Comparison of ENCODE assay signal across 11 cellular contexts in the genomic region with DNA sequence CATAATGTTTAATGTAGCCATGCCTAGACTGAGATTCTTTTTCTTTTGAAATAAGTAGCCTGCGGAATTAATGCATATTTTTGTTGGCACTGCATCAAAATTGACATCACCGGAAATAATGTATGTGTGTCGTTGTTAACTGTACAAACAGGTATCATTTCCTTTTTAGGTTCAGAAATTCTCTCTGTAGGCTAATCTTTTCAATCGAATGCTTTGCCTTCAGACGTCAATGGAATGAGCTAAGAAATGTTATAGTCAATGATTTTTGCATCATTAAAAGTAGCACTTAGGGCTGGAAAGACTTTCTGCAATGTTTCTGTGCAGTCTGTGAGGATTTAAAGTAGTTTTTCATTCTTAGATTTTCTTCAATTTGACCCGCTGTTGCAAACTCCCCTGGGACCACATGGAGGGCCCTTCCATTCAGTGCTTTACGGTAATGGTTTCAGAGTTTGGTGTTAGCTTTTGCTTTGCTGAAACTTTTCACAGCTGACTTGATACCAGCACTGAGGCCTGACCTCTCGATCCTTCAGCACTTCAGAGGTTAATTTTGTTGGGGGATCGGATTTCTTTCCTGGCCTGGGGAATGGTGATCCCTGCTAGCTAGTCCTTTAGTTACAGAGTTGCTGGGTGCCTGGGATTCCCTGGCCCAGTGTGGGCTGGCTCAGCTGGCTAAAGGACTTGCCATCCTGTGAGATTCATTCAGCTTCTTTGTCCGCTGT.
DNase-seq lines count a peak whose midpoint lies in the region; ATAC-seq, FAIRE-seq and TF ChIP-seq lines count a peak whose summit lies in the region.
"Had no signal": no experiment of that assay in that cellular context is flagged by ENCODE, and none has a peak within 500 bp of the region (broad histone marks: within the 10 kb centered on the region; RNA-seq: fewer than 3 reads in every experiment).

No MANE protein-coding gene starts in this region.

- TF ChIP-seq CTCF in SK-N-SH (IDR thresholded peaks at IDR 0.05) (no peak), pancreas (IDR thresholded peaks at IDR 0.05) (no peak)

- H3K36me3 ChIP-seq in SK-N-SH (replicated peaks in 1 of 2; ENCODE audit: control insufficient read depth in 1 of 2, insufficient read depth in 2 of 2, low read length in 1 of 2), result peaks cover 8 to 21% of the 10 kb centered on the region in 2 experiments
- H3K36me3 ChIP-seq in pancreas, result no peaks in the 10 kb centered on the region
- H3K36me3 ChIP-seq: upper lobe of left lung had no signal

- CTCF ChIA-PET in HEK293T (lab: Yijun Ruan, JAX), result interaction anchor here (0.8 kb wide), 1 partner anchor 60 kb away, joined by 3 read pairs; no protein-coding TSS in a partner anchor
- CTCF ChIA-PET in SK-N-SH (lab: Yijun Ruan, JAX), result interaction anchor here (0.9 kb wide), 1 partner anchor 19 kb away, joined by 4 read pairs; no protein-coding TSS in a partner anchor

- intact Hi-C loops in pancreas (cut with DNase I), result no loop called here

- H3K9me3 ChIP-seq in SK-N-SH, result no peaks in the 10 kb centered on the region
- H3K9me3 ChIP-seq in pancreas, result no peaks in the 10 kb centered on the region
- H3K9me3 ChIP-seq: upper lobe of left lung had no signal

- peak overlapping the region in 1 of 2 experiments; percentile 53; a peak in 3 of 4 replicates for H3K27ac ChIP-seq in SK-N-SH (ENCODE audit: low read depth in 2 of 2, low read length in 1 of 2)
- peak overlapping the region in 3 of 4 donors; percentile 15 to 52 (median 48) for H3K27ac ChIP-seq in pancreas

- 50% methylated on average over 10 of the region's 10 CpGs for WGBS in SK-N-SH (ENCODE audit: low lambda C conversion rate)
- 33 to 37% methylated on average over 10 of the region's 10 CpGs for WGBS in pancreas, 2 donors

- no peaks in the 10 kb centered on the region for H3K27me3 ChIP-seq in SK-N-SH (ENCODE audit: insufficient read depth)
- H3K27me3 ChIP-seq in pancreas, result no peaks in the 10 kb centered on the region
- H3K27me3 ChIP-seq: upper lobe of left lung had no signal

- peaks cover 17 to 45% of the 10 kb centered on the region in 2 experiments for H3K4me1 ChIP-seq in SK-N-SH (ENCODE audit: control insufficient read depth in 1 of 2, insufficient read depth in 2 of 2, low read depth in 1 of 2, low read length in 1 of 2)
- peaks cover 6 to 19% (median 18%) of the 10 kb centered on the region in 3 donors for H3K4me1 ChIP-seq in pancreas
- H3K4me1 ChIP-seq: upper lobe of left lung had no signal

- H3K9me2 ChIP-seq in SK-N-SH, result no peaks in the 10 kb centered on the region

- no peak for FAIRE-seq in pancreas (lab: Jason Lieb, UNC)

- H4K20me1 ChIP-seq in SK-N-SH (ENCODE audit: insufficient read depth), result peaks cover 66% of the 10 kb centered on the region

- TF ChIP-seq EP300 in SK-N-SH (IDR thresholded peaks at IDR 0.05; ENCODE audit: borderline replicate concordance in 1 of 2, low read depth in 1 of 2, low read length in 1 of 2), result no peak

- ATAC-seq in pancreas, result peak; percentile 69 to 83 (median 75)
- ATAC-seq in GM18861 (IDR thresholded peaks at IDR 0.05; ENCODE audit: unreplicated experiment), result no peak
- ATAC-seq: Panc1 had no signal

- POLR2A ChIA-PET in HEK293T (lab: Yijun Ruan, JAX), result interaction anchor here (1.1 to 1.2 kb wide), 2 partner anchors 9 to 44 kb away, joined by 3 to 6 read pairs; no protein-coding TSS in a partner anchor
- POLR2A ChIA-PET in SK-N-SH (lab: Yijun Ruan, JAX), result no interaction called here

- peak overlapping the region; percentile 63 for H3K4me2 ChIP-seq in SK-N-SH

- no peak overlapping the region; a peak in 1 of 4 replicates for H3K4me3 ChIP-seq in SK-N-SH (ENCODE audit: low read depth in 2 of 2, low read length in 1 of 2)
- peak overlapping the region in 3 of 4 donors; percentile 8 to 38 (median 36) for H3K4me3 ChIP-seq in pancreas
- H3K4me3 ChIP-seq: upper lobe of left lung had no signal

- no peak for TF ChIP-seq RAD21 in SK-N-SH (IDR thresholded peaks at IDR 0.05; ENCODE audit: low read length)

- peaks cover 98% of the 10 kb centered on the region for H3K79me2 ChIP-seq in SK-N-SH (ENCODE audit: insufficient read depth)

- H2AFZ ChIP-seq in SK-N-SH (ENCODE audit: low read depth), result no peak overlapping the region

- H3K9ac ChIP-seq in SK-N-SH, result peak overlapping the region; percentile 11; the same call in 1 of the 2 replicates

- DNase-seq in HEK293T (ENCODE audit: extremely low spot score) (peak; percentile 55), SK-N-SH (no peak), glomerular visceral epithelial cell (ENCODE audit: extremely low spot score) (peak; percentile 77), pancreas (peak in 2 of 6 donors; percentile 43 to 52), activated gamma-delta T cell (lab: John Stamatoyannopoulos, UW) (no peak), HuH-7.5 (ENCODE audit: low spot score) (no peak), NCI-H226 (no peak)
- DNase-seq: activated gamma-delta T cell treated with Interleukin-2 at 50 U/mL for 16 hours, upper lobe of left lung had no signal

- H3F3A ChIP-seq in SK-N-SH (replicated peaks; ENCODE audit: insufficient read depth), result peaks cover 20% of the 10 kb centered on the region

TF ChIP-seq in HEK293T, 16 proteins besides CTCF, POLR2A, EP300 and RAD21:
- TF ChIP-seq ZNF384 (IDR thresholded peaks at IDR 0.05), result no peak
- no peak for TF ChIP-seq FOXA1 (IDR thresholded peaks at IDR 0.05)
- no peak for TF ChIP-seq NFRKB (IDR thresholded peaks at IDR 0.05)
TF ChIP-seq in HEK293T: peak in this region for 0.

TF ChIP-seq in SK-N-SH, 30 proteins besides CTCF, POLR2A, EP300 and RAD21 (continues in another document):
- no peak for TF ChIP-seq NRF1 (IDR thresholded peaks at IDR 0.05; ENCODE audit: low read depth, low read length)
- TF ChIP-seq GATA2 (CRISPR knock-in tag; IDR thresholded peaks at IDR 0.05), result no peak
- TF ChIP-seq JUND (IDR thresholded peaks at IDR 0.05), result no peak
- TF ChIP-seq, protein P1, sequence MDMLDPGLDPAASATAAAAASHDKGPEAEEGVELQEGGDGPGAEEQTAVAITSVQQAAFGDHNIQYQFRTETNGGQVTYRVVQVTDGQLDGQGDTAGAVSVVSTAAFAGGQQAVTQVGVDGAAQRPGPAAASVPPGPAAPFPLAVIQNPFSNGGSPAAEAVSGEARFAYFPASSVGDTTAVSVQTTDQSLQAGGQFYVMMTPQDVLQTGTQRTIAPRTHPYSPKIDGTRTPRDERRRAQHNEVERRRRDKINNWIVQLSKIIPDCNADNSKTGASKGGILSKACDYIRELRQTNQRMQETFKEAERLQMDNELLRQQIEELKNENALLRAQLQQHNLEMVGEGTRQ (IDR thresholded peaks at IDR 0.05; ENCODE audit: borderline replicate concordance, low read depth, low read length), result no peak
- no peak for TF ChIP-seq MEF2A (IDR thresholded peaks at IDR 0.05; ENCODE audit: borderline replicate concordance, low read depth)
- no peak for TF ChIP-seq ZBTB33 (IDR thresholded peaks at IDR 0.05; ENCODE audit: borderline replicate concordance, low read depth)
- TF ChIP-seq FOXM1 (IDR thresholded peaks at IDR 0.05; ENCODE audit: low read depth), result no peak
- no peak for TF ChIP-seq EZH2phosphoT487 (IDR thresholded peaks at IDR 0.05; ENCODE audit: borderline replicate concordance, low read depth)
- no peak for TF ChIP-seq PBX3 (IDR thresholded peaks at IDR 0.05)
- no peak for TF ChIP-seq REST (IDR thresholded peaks at IDR 0.05; ENCODE audit: low read depth, low read length)

Comparison
In these comparisons a context has a peak if more than half of its experiments do, and no peak if none do; other contexts are left out.
1. DNase-seq: peak in HEK293T (single experiment) and glomerular visceral epithelial cell (single experiment); none in SK-N-SH (single experiment), activated gamma-delta T cell (single experiment), HuH-7.5 (single experiment) and NCI-H226 (single experiment).
2. H3K4me3 ChIP-seq: peak in pancreas (3 of 4); none in SK-N-SH (0 of 2).